In the genomic region with DNA sequence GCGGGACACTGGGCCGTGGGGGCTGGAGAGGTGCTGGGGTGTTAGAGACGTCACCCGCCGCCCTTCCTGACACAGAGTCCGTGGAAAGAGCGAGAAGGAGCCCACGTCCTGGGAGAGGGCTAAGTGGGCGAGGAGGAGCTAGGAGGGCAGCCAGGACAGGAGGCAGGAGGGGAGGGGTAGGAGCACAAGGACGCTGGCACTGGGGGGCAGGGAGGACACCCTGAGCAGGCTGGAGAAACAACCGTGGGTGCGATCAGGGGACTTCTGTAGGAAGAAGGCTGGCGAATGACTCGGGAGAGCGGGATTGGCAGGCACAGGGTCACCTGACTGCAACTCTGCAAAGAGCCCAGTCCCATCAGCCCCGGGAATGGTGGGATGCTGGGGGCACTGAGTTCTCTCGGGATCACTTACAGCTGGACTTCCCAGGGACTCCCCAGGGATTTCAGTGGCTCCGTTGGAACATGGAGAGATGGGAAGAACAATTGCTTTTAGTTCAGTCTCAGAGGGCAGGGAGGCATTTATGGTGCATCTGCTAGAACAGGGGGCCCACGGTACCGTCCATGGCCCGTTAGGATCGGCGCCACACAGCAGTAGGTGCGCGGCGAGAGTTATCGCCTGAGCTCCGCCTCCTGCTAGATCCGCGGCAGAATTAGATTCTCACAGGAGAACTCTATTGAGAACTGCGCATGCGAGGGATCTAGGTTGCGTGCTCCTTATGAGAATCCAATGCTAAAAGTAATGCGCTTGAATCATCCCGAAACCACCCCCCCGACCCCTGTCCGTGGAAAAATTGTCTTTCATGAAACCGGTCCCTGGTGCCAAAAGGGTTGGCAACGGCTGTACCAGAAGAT, we compare ENCODE assay signal across 8 cellular contexts. TPM values are rescaled to one million over a fixed set of nuclear protein-coding genes. Genes with fewer than 3 reads are reported as not detected.
A peak's percentile ranks its signal among the peaks of the same experiment; 100 is the strongest.
DNase-seq lines count a peak whose midpoint lies in the region; ATAC-seq, FAIRE-seq and TF ChIP-seq lines count a peak whose summit lies in the region.

No MANE protein-coding gene starts in this region.

- no peak for TF ChIP-seq EP300 in Ishikawa (IDR thresholded peaks at IDR 0.05; ENCODE audit: borderline replicate concordance)

- no peak for TF ChIP-seq CTCF in AG09309 (IDR thresholded peaks at IDR 0.05; ENCODE audit: control insufficient read depth, insufficient read depth, low read depth, low read length, missing control alignments)
- TF ChIP-seq CTCF in kidney (IDR thresholded peaks at IDR 0.05; ENCODE audit: borderline replicate concordance, extremely low read depth, insufficient read depth), result no peak

- peaks cover 3% of the 10 kb centered on the region for H3K4me1 ChIP-seq in adipocyte (ENCODE audit: control insufficient read depth, insufficient read depth, low read length)
- peaks cover 0 to 6% of the 10 kb centered on the region in 2 donors for H3K4me1 ChIP-seq in kidney (ENCODE audit: control insufficient read depth in 1 of 2, insufficient read depth in 1 of 2, low read depth in 1 of 2, low read length in 2 of 2)
- H3K4me1 ChIP-seq in subcutaneous abdominal adipose tissue (ENCODE audit: control insufficient read depth in 5 of 5, insufficient read depth in 5 of 5, low read length in 5 of 5), result peaks cover 0 to 14% (median 14%) of the 10 kb centered on the region in 5 donors

- H3K9ac ChIP-seq in adipocyte (ENCODE audit: low read length) (peak overlapping the region; percentile 67), kidney (ENCODE audit: low read length in 2 of 2) (peak overlapping the region in 1 of 2 donors; percentile 51), subcutaneous abdominal adipose tissue (ENCODE audit: low read length in 5 of 5) (peak overlapping the region in 3 of 5 donors; percentile 11 to 64 (median 40))

- H3K9me3 ChIP-seq in adipocyte (ENCODE audit: control insufficient read depth, low read length) (no peaks in the 10 kb centered on the region), kidney (ENCODE audit: control insufficient read depth in 1 of 2, low read length in 2 of 2) (no peaks in the 10 kb centered on the region), subcutaneous abdominal adipose tissue (ENCODE audit: control insufficient read depth in 5 of 5, low read length in 5 of 5) (no peaks in the 10 kb centered on the region)

- no peak for FAIRE-seq in kidney (lab: Jason Lieb, UNC)

- DNase-seq in AG09309 (ENCODE audit: low read depth) (no peak), adipocyte (ENCODE audit: low read depth) (peak; percentile 43), kidney (no peak), epidermal melanocyte (ENCODE audit: insufficient read length, low spot score) (no peak)

- H3K36me3 ChIP-seq in adipocyte (ENCODE audit: control insufficient read depth, insufficient read depth, low read length, severe bottlenecking) (peaks cover 22% of the 10 kb centered on the region), kidney (ENCODE audit: control insufficient read depth in 1 of 2, insufficient read depth in 2 of 2, low read length in 2 of 2) (peaks cover 12 to 20% of the 10 kb centered on the region in 2 donors), subcutaneous abdominal adipose tissue (ENCODE audit: control insufficient read depth in 5 of 5, insufficient read depth in 5 of 5, low read length in 5 of 5) (peaks cover 13 to 29% (median 23%) of the 10 kb centered on the region in 5 donors)

- ATAC-seq in GM21381 (IDR thresholded peaks at IDR 0.05; ENCODE audit: unreplicated experiment) (no peak), GM19023 (IDR thresholded peaks at IDR 0.05; ENCODE audit: unreplicated experiment) (no peak)

- peak overlapping the region; percentile 54 for H3K4me3 ChIP-seq in AG09309 (ENCODE audit: control insufficient read depth, low read depth, low read length)
- H3K4me3 ChIP-seq in adipocyte (ENCODE audit: low read length), result peak overlapping the region; percentile 84
- peak overlapping the region; percentile 53 to 71 for H3K4me3 ChIP-seq in kidney (ENCODE audit: low read length in 2 of 2)
- H3K4me3 ChIP-seq in subcutaneous abdominal adipose tissue (ENCODE audit: low read depth in 1 of 5, low read length in 5 of 5), result peak overlapping the region; percentile 47 to 74 (median 65)

- no peak for TF ChIP-seq RAD21 in Ishikawa (IDR thresholded peaks at IDR 0.05; ENCODE audit: low read depth)

- H3K27ac ChIP-seq in kidney (ENCODE audit: low read depth in 2 of 2, low read length in 2 of 2), result no peak overlapping the region
- no peak overlapping the region for H3K27ac ChIP-seq in subcutaneous abdominal adipose tissue (ENCODE audit: low read depth, low read length)

- H3K27me3 ChIP-seq in adipocyte (replicated peaks; ENCODE audit: control insufficient read depth, insufficient read depth, low read length), result no peaks in the 10 kb centered on the region
- H3K27me3 ChIP-seq in subcutaneous abdominal adipose tissue (ENCODE audit: control insufficient read depth in 5 of 5, insufficient read depth in 4 of 5, low read length in 5 of 5), result peaks cover 0 to 3% (median 0%) of the 10 kb centered on the region in 5 donors

- intact Hi-C loops in kidney (cut with DNase I), result no loop called here

TF ChIP-seq in Ishikawa, 13 proteins besides CTCF, POLR2A, EP300 and RAD21:
- TF ChIP-seq, protein P1, sequence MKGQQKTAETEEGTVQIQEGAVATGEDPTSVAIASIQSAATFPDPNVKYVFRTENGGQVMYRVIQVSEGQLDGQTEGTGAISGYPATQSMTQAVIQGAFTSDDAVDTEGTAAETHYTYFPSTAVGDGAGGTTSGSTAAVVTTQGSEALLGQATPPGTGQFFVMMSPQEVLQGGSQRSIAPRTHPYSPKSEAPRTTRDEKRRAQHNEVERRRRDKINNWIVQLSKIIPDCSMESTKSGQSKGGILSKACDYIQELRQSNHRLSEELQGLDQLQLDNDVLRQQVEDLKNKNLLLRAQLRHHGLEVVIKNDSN (IDR thresholded peaks at IDR 0.05), result peak; percentile 86
- TF ChIP-seq, protein P2, sequence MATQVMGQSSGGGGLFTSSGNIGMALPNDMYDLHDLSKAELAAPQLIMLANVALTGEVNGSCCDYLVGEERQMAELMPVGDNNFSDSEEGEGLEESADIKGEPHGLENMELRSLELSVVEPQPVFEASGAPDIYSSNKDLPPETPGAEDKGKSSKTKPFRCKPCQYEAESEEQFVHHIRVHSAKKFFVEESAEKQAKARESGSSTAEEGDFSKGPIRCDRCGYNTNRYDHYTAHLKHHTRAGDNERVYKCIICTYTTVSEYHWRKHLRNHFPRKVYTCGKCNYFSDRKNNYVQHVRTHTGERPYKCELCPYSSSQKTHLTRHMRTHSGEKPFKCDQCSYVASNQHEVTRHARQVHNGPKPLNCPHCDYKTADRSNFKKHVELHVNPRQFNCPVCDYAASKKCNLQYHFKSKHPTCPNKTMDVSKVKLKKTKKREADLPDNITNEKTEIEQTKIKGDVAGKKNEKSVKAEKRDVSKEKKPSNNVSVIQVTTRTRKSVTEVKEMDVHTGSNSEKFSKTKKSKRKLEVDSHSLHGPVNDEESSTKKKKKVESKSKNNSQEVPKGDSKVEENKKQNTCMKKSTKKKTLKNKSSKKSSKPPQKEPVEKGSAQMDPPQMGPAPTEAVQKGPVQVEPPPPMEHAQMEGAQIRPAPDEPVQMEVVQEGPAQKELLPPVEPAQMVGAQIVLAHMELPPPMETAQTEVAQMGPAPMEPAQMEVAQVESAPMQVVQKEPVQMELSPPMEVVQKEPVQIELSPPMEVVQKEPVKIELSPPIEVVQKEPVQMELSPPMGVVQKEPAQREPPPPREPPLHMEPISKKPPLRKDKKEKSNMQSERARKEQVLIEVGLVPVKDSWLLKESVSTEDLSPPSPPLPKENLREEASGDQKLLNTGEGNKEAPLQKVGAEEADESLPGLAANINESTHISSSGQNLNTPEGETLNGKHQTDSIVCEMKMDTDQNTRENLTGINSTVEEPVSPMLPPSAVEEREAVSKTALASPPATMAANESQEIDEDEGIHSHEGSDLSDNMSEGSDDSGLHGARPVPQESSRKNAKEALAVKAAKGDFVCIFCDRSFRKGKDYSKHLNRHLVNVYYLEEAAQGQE (IDR thresholded peaks at IDR 0.05; ENCODE audit: low read depth), result no peak

RNA-seq across cellular contexts. Expression of a gene that starts 24.3 kb away (rescaled TPM):
- total RNA-seq in kidney, result 23.6 TPM
- 14.3 TPM for polyA plus RNA-seq in kidney (ENCODE audit: insufficient read depth, low read depth, low replicate concordance)

RNA-seq across cellular contexts. Expression of a gene that starts 24.5 kb away (rescaled TPM):
- 12.3 TPM for total RNA-seq in kidney
- polyA plus RNA-seq in kidney (ENCODE audit: insufficient read depth, low read depth, low replicate concordance), result 35.3 TPM

RNA-seq across cellular contexts. Expression of a gene that starts 46.2 kb away (rescaled TPM):
- total RNA-seq in kidney, result 25.6 TPM
- polyA plus RNA-seq in kidney (ENCODE audit: insufficient read depth, low read depth, low replicate concordance), result 34.9 TPM

RNA-seq across cellular contexts. Expression of a gene that starts 46.7 kb away (rescaled TPM):
- total RNA-seq in kidney, result 38.4 TPM
- 40.1 TPM for polyA plus RNA-seq in kidney (ENCODE audit: insufficient read depth, low read depth, low replicate concordance)
